Comparison of ENCODE assay signal across 8 cellular contexts in the genomic region with DNA sequence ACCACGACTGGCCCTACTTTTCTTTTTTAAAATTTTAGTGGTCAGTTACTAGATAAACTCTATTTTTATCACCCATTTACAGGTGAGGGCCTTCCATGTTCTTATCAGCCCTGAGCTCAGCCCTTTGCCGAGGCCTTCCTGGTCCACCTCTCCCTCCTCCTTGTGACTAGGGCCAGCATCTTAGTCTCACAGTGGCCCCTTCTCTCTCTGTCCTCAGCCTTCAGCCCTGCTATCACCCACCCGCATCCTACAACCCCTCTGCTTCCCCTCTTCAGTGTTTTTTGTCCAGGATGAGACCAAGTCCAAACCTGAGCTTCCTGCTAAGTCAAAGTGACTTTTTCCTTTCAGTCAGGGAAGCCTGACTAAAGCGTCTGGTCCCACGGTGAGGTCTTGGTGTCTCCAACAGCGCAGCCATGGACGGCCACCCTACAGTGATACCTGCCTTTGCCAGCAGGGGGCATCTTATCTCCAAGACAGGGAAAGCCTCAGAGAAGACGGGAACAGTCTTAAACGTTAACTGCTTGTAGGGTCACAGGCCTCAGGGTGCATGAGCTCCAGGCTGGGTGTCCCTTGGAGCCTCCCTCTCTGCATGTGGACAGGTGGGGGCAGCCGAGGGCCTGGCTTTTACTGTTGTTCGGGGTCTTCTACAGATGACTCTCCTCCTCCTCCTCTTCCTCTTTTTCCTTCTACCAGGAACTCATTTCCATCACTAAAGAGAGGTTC.
DNase-seq lines count a peak whose midpoint lies in the region; ATAC-seq and TF ChIP-seq lines count a peak whose summit lies in the region.

No MANE protein-coding gene starts in this region.

- no peak overlapping the region for H3K4me3 ChIP-seq in KMS-11 (IDR thresholded peaks at IDR 0.05; ENCODE audit: insufficient read depth, low read depth, low read length)

- H3K9ac ChIP-seq in KMS-11, result no peak overlapping the region

- H3K27me3 ChIP-seq in KMS-11 (ENCODE audit: insufficient read depth, low read depth), result no peaks in the 10 kb centered on the region

- H3K4me1 ChIP-seq in KMS-11 (ENCODE audit: low read depth, poor library complexity, severe bottlenecking), result no peaks in the 10 kb centered on the region

- H2AFZ ChIP-seq in KMS-11 (ENCODE audit: low read depth), result no peak overlapping the region

- no peaks in the 10 kb centered on the region for H3K79me2 ChIP-seq in KMS-11 (ENCODE audit: insufficient read depth, low read depth)

- no peaks in the 10 kb centered on the region for H3K36me3 ChIP-seq in KMS-11 (ENCODE audit: insufficient read depth)

- peak; percentile 69 for TF ChIP-seq CTCF in KMS-11 (conservative IDR thresholded peaks at IDR 0.05; ENCODE audit: low read depth, low read length)

- no peak overlapping the region for H3K27ac ChIP-seq in KMS-11

- peak; percentile 38 for DNase-seq in NCI-H2196 (lab: John Stamatoyannopoulos, UW; ENCODE audit: unreplicated experiment)
- no peak for DNase-seq in NCI-H2196 treated with DMSO at 0.1 percent for 48 hours (lab: John Stamatoyannopoulos, UW; ENCODE audit: unreplicated experiment)
- peak; percentile 63 for DNase-seq in T-helper 9 cell
- peak; percentile 56 for DNase-seq in astrocyte of the hippocampus (ENCODE audit: low read depth, low spot score)
- DNase-seq in inferior parietal cortex (ENCODE audit: extremely low spot score), result peak; percentile 65
- DNase-seq in stimulated activated CD4-positive, alpha-beta T cell treated with anti-CD3 and anti-CD28 coated beads, Interleukin-2, amount 100 ng/mL, for 24 hours, result peak; percentile 78 to 79

- H4K20me1 ChIP-seq in KMS-11 (ENCODE audit: insufficient read depth), result no peaks in the 10 kb centered on the region

- H3K4me2 ChIP-seq in KMS-11, result no peak overlapping the region

- ATAC-seq in HG03565 (IDR thresholded peaks at IDR 0.05; ENCODE audit: unreplicated experiment), result no peak
